ENCODE assay signal across 2 cellular contexts in the genomic region with DNA sequence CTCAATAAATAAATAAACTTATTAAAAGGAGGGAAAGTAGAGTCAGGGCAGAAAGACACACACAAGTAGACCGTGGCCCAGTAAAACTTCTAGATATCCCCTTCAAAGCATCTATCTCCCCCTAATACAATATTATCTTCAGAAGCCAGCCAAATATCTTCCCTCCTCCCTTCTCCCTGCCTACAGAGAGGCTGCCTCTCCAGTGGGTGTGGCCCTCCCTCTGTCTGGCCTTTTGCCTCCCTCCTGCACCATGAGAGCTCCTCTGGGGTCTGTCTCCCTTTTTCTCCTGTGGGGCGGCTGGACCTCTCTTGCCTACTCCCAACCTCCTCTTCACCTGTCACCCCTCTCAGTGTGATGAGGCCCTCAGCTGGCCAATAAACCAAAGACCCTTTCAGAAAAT.
A peak's percentile ranks its signal among the peaks of the same experiment; 100 is the strongest.
TF ChIP-seq lines count a peak whose summit lies in the region.

No MANE protein-coding gene starts in this region.

TF ChIP-seq in K562, 482 proteins besides CTCF, POLR2A, EP300 and RAD21 (continued from another document):
- no peak for TF ChIP-seq U2AF2 (optimal IDR thresholded peaks at IDR 0.05; ENCODE audit: low read depth, low read length)
- no peak for TF ChIP-seq MAFG (tag; conservative IDR thresholded peaks at IDR 0.05)
- no peak for TF ChIP-seq E2F3 (CRISPR knock-in tag; IDR thresholded peaks at IDR 0.05)
- 0 out of 2 replicates have a peak, but pooled peaks have one; percentile 22 for TF ChIP-seq CBFA2T2 (conservative IDR thresholded peaks at IDR 0.05)
- no peak for TF ChIP-seq ZNF197 (CRISPR knock-in tag; IDR thresholded peaks at IDR 0.05; ENCODE audit: low read depth)

TF ChIP-seq in SK-N-SH, 30 proteins besides CTCF, POLR2A, EP300 and RAD21 (continued from another document):
- TF ChIP-seq, protein P1, sequence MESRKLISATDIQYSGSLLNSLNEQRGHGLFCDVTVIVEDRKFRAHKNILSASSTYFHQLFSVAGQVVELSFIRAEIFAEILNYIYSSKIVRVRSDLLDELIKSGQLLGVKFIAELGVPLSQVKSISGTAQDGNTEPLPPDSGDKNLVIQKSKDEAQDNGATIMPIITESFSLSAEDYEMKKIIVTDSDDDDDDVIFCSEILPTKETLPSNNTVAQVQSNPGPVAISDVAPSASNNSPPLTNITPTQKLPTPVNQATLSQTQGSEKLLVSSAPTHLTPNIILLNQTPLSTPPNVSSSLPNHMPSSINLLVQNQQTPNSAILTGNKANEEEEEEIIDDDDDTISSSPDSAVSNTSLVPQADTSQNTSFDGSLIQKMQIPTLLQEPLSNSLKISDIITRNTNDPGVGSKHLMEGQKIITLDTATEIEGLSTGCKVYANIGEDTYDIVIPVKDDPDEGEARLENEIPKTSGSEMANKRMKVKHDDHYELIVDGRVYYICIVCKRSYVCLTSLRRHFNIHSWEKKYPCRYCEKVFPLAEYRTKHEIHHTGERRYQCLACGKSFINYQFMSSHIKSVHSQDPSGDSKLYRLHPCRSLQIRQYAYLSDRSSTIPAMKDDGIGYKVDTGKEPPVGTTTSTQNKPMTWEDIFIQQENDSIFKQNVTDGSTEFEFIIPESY (IDR thresholded peaks at IDR 0.05; ENCODE audit: borderline replicate concordance, low read depth): no peak
- TF ChIP-seq, protein P2, sequence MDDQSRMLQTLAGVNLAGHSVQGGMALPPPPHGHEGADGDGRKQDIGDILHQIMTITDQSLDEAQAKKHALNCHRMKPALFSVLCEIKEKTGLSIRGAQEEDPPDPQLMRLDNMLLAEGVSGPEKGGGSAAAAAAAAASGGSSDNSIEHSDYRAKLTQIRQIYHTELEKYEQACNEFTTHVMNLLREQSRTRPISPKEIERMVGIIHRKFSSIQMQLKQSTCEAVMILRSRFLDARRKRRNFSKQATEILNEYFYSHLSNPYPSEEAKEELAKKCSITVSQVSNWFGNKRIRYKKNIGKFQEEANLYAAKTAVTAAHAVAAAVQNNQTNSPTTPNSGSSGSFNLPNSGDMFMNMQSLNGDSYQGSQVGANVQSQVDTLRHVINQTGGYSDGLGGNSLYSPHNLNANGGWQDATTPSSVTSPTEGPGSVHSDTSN (IDR thresholded peaks at IDR 0.05): no peak
- no peak for TF ChIP-seq TCF12 (IDR thresholded peaks at IDR 0.05)
- TF ChIP-seq ELF1 (IDR thresholded peaks at IDR 0.05): no peak
- TF ChIP-seq POLR2AphosphoS5 (IDR thresholded peaks at IDR 0.05; ENCODE audit: low read depth, low read length): no peak
- no peak for TF ChIP-seq MAX (IDR thresholded peaks at IDR 0.05; ENCODE audit: low read depth)
- TF ChIP-seq RCOR1 (IDR thresholded peaks at IDR 0.05; ENCODE audit: low read length): no peak
- no peak for TF ChIP-seq NRF1 (IDR thresholded peaks at IDR 0.05; ENCODE audit: low read depth, low read length)
- TF ChIP-seq TAF1 (IDR thresholded peaks at IDR 0.05; ENCODE audit: borderline replicate concordance, low read depth, low read length): no peak
